22 cellular contexts compared by ENCODE assay signal in genomic region chr10:98478430-98479222, GRCh38. TPM values are rescaled to one million over a fixed set of nuclear protein-coding genes. Genes with fewer than 3 reads are reported as not detected.
A peak's percentile ranks its signal among the peaks of the same experiment; 100 is the strongest.
DNase-seq lines count a peak whose midpoint lies in the region; ATAC-seq, FAIRE-seq and TF ChIP-seq lines count a peak whose summit lies in the region.
"Had no signal": no experiment of that assay in that cellular context is flagged by ENCODE, and none has a peak within 500 bp of the region (broad histone marks: within the 10 kb centered on the region; RNA-seq: fewer than 3 reads in every experiment).

No MANE protein-coding gene starts in this region.

- H3K9me3 Mint-ChIP-seq in astrocyte (ENCODE audit: unreplicated experiment) = no peaks in the 10 kb centered on the region
- H3K9me3 Mint-ChIP-seq in activated CD8-positive, alpha-beta T cell treated with anti-CD3 and anti-CD28 coated beads for 36 hours = no peaks in the 10 kb centered on the region
- H3K9me3 Mint-ChIP-seq in activated T-helper 1 cell treated with anti-CD3 and anti-CD28 coated beads, Interleukin-12 subunit alpha, Interleukin-12 subunit beta, Interleukin-2, Interleukin-4 antibody, amounts not matched to agents 30 ng/mL and 10 ng/mL and 1 ng/mL, durations not matched to agents 14 hours and 24 hours and 36 hours = no peaks in the 10 kb centered on the region
- H3K9me3 Mint-ChIP-seq: central memory CD8-positive, alpha-beta T cell had no signal

- H3K23ac ChIP-seq in mesendoderm (ENCODE audit: low read length) = no peak overlapping the region

- no peaks in the 10 kb centered on the region for H3K36me3 Mint-ChIP-seq in astrocyte (ENCODE audit: low read depth, unreplicated experiment)
- no peaks in the 10 kb centered on the region for H3K36me3 Mint-ChIP-seq in activated CD8-positive, alpha-beta T cell treated with anti-CD3 and anti-CD28 coated beads for 36 hours (ENCODE audit: low read depth)
- no peaks in the 10 kb centered on the region for H3K36me3 Mint-ChIP-seq in activated T-helper 1 cell treated with anti-CD3 and anti-CD28 coated beads, Interleukin-12 subunit alpha, Interleukin-12 subunit beta, Interleukin-2, Interleukin-4 antibody, amounts not matched to agents 30 ng/mL and 10 ng/mL and 1 ng/mL, durations not matched to agents 14 hours and 24 hours and 36 hours (ENCODE audit: low read depth)

- H2BK15ac ChIP-seq in mesendoderm (replicated peaks; ENCODE audit: low read depth) = no peak overlapping the region

- H4K20me1 ChIP-seq in astrocyte (ENCODE audit: insufficient read depth, low read length) = no peaks in the 10 kb centered on the region

- H4K5ac ChIP-seq in mesendoderm (ENCODE audit: low read length) = no peak overlapping the region

- CTCF ChIA-PET in activated CD8-positive, alpha-beta T cell treated with anti-CD3 and anti-CD28 coated beads for 36 hours (lab: Charles Lee) = interaction anchor here (0.8 kb wide), 1 partner anchor 11 kb away, joined by 4 read pairs; no protein-coding TSS in a partner anchor

- H2BK120ac ChIP-seq in mesendoderm (ENCODE audit: low read depth, low read length) = no peak overlapping the region

- H3K79me1 ChIP-seq in mesendoderm (ENCODE audit: low read length) = no peaks in the 10 kb centered on the region

- peak overlapping the region; percentile 40 for H3K18ac ChIP-seq in mesendoderm (ENCODE audit: low read length)

- no CpG with 5 or more reads among the region's 6 CpGs for WGBS in mesendoderm (ENCODE audit: extremely low coverage, insufficient coverage, low lambda C conversion rate)

- no peak overlapping the region for H3K27ac ChIP-seq in astrocyte (ENCODE audit: low read depth, low read length)
- no peak overlapping the region for H3K27ac ChIP-seq in mesendoderm (ENCODE audit: low read depth, low read length)
- no peak overlapping the region for H3K27ac ChIP-seq in tibial artery
- H3K27ac ChIP-seq: prostate gland, skin epidermis had no signal

- H3K4me2 ChIP-seq in astrocyte (ENCODE audit: low read length) (no peak overlapping the region), mesendoderm (ENCODE audit: low read length) (no peak overlapping the region)

- FAIRE-seq in astrocyte (lab: Jason Lieb, UNC) = no peak
- FAIRE-seq: RCC 7860 had no signal

- no peak overlapping the region for H3K4ac ChIP-seq in mesendoderm (ENCODE audit: low read depth, low read length)

- H3K4me3 ChIP-seq in astrocyte (ENCODE audit: insufficient read depth, low read depth, low read length) = no peak overlapping the region
- no peak overlapping the region for H3K4me3 ChIP-seq in mesendoderm (ENCODE audit: low read length)
- H3K4me3 ChIP-seq in tibial artery = no peak overlapping the region
- H3K4me3 ChIP-seq: prostate gland, skin epidermis had no signal

- H3K4me3 Mint-ChIP-seq in astrocyte (ENCODE audit: unreplicated experiment) = no peak overlapping the region
- no peak overlapping the region for H3K4me3 Mint-ChIP-seq in activated CD8-positive, alpha-beta T cell treated with anti-CD3 and anti-CD28 coated beads for 36 hours
- no peak overlapping the region for H3K4me3 Mint-ChIP-seq in activated T-helper 1 cell treated with anti-CD3 and anti-CD28 coated beads, Interleukin-12 subunit alpha, Interleukin-12 subunit beta, Interleukin-2, Interleukin-4 antibody, amounts not matched to agents 30 ng/mL and 10 ng/mL and 1 ng/mL, durations not matched to agents 14 hours and 24 hours and 36 hours
- H3K4me3 Mint-ChIP-seq: central memory CD8-positive, alpha-beta T cell; endodermal cell; H9 had no signal

- H3K9ac ChIP-seq in astrocyte (ENCODE audit: low read length) = no peak overlapping the region
- H3K9ac ChIP-seq in mesendoderm (ENCODE audit: low read length) = no peak overlapping the region

- H3K56ac ChIP-seq in mesendoderm (ENCODE audit: low read length) = no peak overlapping the region

- H3K4me1 ChIP-seq in astrocyte (ENCODE audit: insufficient read depth, low read length) (no peaks in the 10 kb centered on the region), mesendoderm (ENCODE audit: control insufficient read depth, low read depth, low read length) (peaks cover 2% of the 10 kb centered on the region), tibial artery (no peaks in the 10 kb centered on the region)
- H3K4me1 ChIP-seq: prostate gland had no signal

- DNase-seq in EL = peak; percentile 58
- DNase-seq in astrocyte (ENCODE audit: low read depth) = no peak
- peak; percentile 79 for DNase-seq in mesendoderm
- DNase-seq in tibial artery = no peak
- DNase-seq in activated CD8-positive, alpha-beta T cell treated with anti-CD3 and anti-CD28 coated beads for 36 hours = no peak
- no peak for DNase-seq in activated T-helper 1 cell treated with anti-CD3 and anti-CD28 coated beads, Interleukin-12 subunit alpha, Interleukin-12 subunit beta, Interleukin-2, Interleukin-4 antibody, amounts not matched to agents 30 ng/mL and 10 ng/mL and 1 ng/mL, durations not matched to agents 14 hours and 24 hours and 36 hours (ENCODE audit: low spot score)
- DNase-seq: AML-193; amniotic stem cell; endodermal cell; H9; left cardiac atrium; midbrain; NCI-H146; NCI-H2227 treated with DMSO at 0.1 percent for 48 hours; stimulated activated CD4-positive, alpha-beta T cell treated with anti-CD3 and anti-CD28 coated beads, Interleukin-2, amount 100 ng/mL, for 48 hours; T1000 had no signal

- no peak overlapping the region for H4K8ac ChIP-seq in mesendoderm (ENCODE audit: low read depth, low read length)

- H3K27me3 ChIP-seq in astrocyte (ENCODE audit: insufficient read depth, low read length) (no peaks in the 10 kb centered on the region), mesendoderm (ENCODE audit: insufficient read depth, low read length, poor library complexity) (no peaks in the 10 kb centered on the region), tibial artery (no peaks in the 10 kb centered on the region)

- H3K79me2 ChIP-seq in astrocyte (ENCODE audit: insufficient read depth, low read length) (no peaks in the 10 kb centered on the region), mesendoderm (ENCODE audit: control insufficient read depth, insufficient read depth, low read length) (no peaks in the 10 kb centered on the region)

- POLR2A ChIA-PET in activated CD8-positive, alpha-beta T cell treated with anti-CD3 and anti-CD28 coated beads for 36 hours (lab: Charles Lee) = no interaction called here

- H3K27ac Mint-ChIP-seq in astrocyte (ENCODE audit: unreplicated experiment) = peak overlapping the region; percentile 93
- no peak overlapping the region for H3K27ac Mint-ChIP-seq in activated CD8-positive, alpha-beta T cell treated with anti-CD3 and anti-CD28 coated beads for 36 hours
- no peak overlapping the region for H3K27ac Mint-ChIP-seq in activated T-helper 1 cell treated with anti-CD3 and anti-CD28 coated beads, Interleukin-12 subunit alpha, Interleukin-12 subunit beta, Interleukin-2, Interleukin-4 antibody, amounts not matched to agents 30 ng/mL and 10 ng/mL and 1 ng/mL, durations not matched to agents 14 hours and 24 hours and 36 hours
- H3K27ac Mint-ChIP-seq: endodermal cell, H9 had no signal

- H3K9me3 ChIP-seq in astrocyte (ENCODE audit: insufficient read depth, low read depth, low read length) (no peaks in the 10 kb centered on the region), tibial artery (no peaks in the 10 kb centered on the region)
- H3K9me3 ChIP-seq: prostate gland had no signal

- H3K27me3 Mint-ChIP-seq in astrocyte (ENCODE audit: low read depth, unreplicated experiment) = no peaks in the 10 kb centered on the region
- H3K27me3 Mint-ChIP-seq in activated CD8-positive, alpha-beta T cell treated with anti-CD3 and anti-CD28 coated beads for 36 hours = no peaks in the 10 kb centered on the region
- H3K27me3 Mint-ChIP-seq in activated T-helper 1 cell treated with anti-CD3 and anti-CD28 coated beads, Interleukin-12 subunit alpha, Interleukin-12 subunit beta, Interleukin-2, Interleukin-4 antibody, amounts not matched to agents 30 ng/mL and 10 ng/mL and 1 ng/mL, durations not matched to agents 14 hours and 24 hours and 36 hours (ENCODE audit: insufficient read depth) = no peaks in the 10 kb centered on the region
- H3K27me3 Mint-ChIP-seq: central memory CD8-positive, alpha-beta T cell had no signal

- H3K36me3 ChIP-seq in astrocyte (ENCODE audit: insufficient read depth, low read length) (no peaks in the 10 kb centered on the region), mesendoderm (ENCODE audit: control insufficient read depth, insufficient read depth, low read length) (no peaks in the 10 kb centered on the region), tibial artery (no peaks in the 10 kb centered on the region)
- H3K36me3 ChIP-seq: prostate gland had no signal

- intact Hi-C loops in tibial artery (cut with DNase I; ENCODE audit: low total_unique reads) = no loop called here
- intact Hi-C loops in activated CD8-positive, alpha-beta T cell treated with anti-CD3 and anti-CD28 coated beads for 36 hours (cut with micrococcal nuclease) = no loop called here
- intact Hi-C loops in activated T-helper 1 cell treated with anti-CD3 and anti-CD28 coated beads, Interleukin-12 subunit alpha, Interleukin-12 subunit beta, Interleukin-2, Interleukin-4 antibody, amounts not matched to agents 30 ng/mL and 10 ng/mL and 1 ng/mL, durations not matched to agents 14 hours and 24 hours and 36 hours (cut with micrococcal nuclease) = no loop called here

- ATAC-seq in HG03280 (IDR thresholded peaks at IDR 0.05; ENCODE audit: unreplicated experiment) = peak; percentile 40
- no peak for ATAC-seq in activated CD8-positive, alpha-beta T cell treated with anti-CD3 and anti-CD28 coated beads for 36 hours
- ATAC-seq: activated CD4-positive, CD25-positive, alpha-beta regulatory T cell treated with anti-CD3 and anti-CD28 coated beads, Interleukin-2, amount 50 U/mL, for 24 hours; left cardiac atrium had no signal

- H2AK5ac ChIP-seq in mesendoderm (ENCODE audit: low read length) = no peak overlapping the region

- no peak overlapping the region for H2AFZ ChIP-seq in astrocyte (ENCODE audit: low read depth, low read length)

- H2BK5ac ChIP-seq in mesendoderm (ENCODE audit: low read length) = no peak overlapping the region

- no peak for TF ChIP-seq CTCF in astrocyte (IDR thresholded peaks at IDR 0.05; ENCODE audit: insufficient read depth, low read depth, low read length)
- no peak for TF ChIP-seq CTCF in tibial artery (IDR thresholded peaks at IDR 0.05)
- no peak for TF ChIP-seq CTCF in activated CD8-positive, alpha-beta T cell treated with anti-CD3 and anti-CD28 coated beads for 36 hours (IDR thresholded peaks at IDR 0.05)

- H3K4me1 Mint-ChIP-seq in astrocyte (ENCODE audit: low read depth, unreplicated experiment) = peaks cover 16% of the 10 kb centered on the region
- peaks cover 11% of the 10 kb centered on the region for H3K4me1 Mint-ChIP-seq in activated CD8-positive, alpha-beta T cell treated with anti-CD3 and anti-CD28 coated beads for 36 hours (ENCODE audit: low read depth)
- peaks cover 9% of the 10 kb centered on the region for H3K4me1 Mint-ChIP-seq in activated T-helper 1 cell treated with anti-CD3 and anti-CD28 coated beads, Interleukin-12 subunit alpha, Interleukin-12 subunit beta, Interleukin-2, Interleukin-4 antibody, amounts not matched to agents 30 ng/mL and 10 ng/mL and 1 ng/mL, durations not matched to agents 14 hours and 24 hours and 36 hours (ENCODE audit: low read depth)
- H3K4me1 Mint-ChIP-seq: endodermal cell had no signal

RNA-seq across cellular contexts. Expression of gene HPS1, which starts 31.9 kb away (rescaled TPM):
- 29.0 and 34.7 TPM in 2 replicates for total RNA-seq in astrocyte
- 22.7 TPM for polyA plus RNA-seq in mesendoderm (2013, experiment 1 of 2)
- polyA plus RNA-seq in mesendoderm (2013, experiment 2 of 2) = 24.9 TPM
- 10 to 100 TPM; 51.9 to 52.1 TPM for total RNA-seq in activated CD8-positive, alpha-beta T cell treated with anti-CD3 and anti-CD28 coated beads for 36 hours
- total RNA-seq in activated T-helper 1 cell treated with anti-CD3 and anti-CD28 coated beads, Interleukin-12 subunit alpha, Interleukin-12 subunit beta, Interleukin-2, Interleukin-4 antibody, amounts not matched to agents 30 ng/mL and 10 ng/mL and 1 ng/mL, durations not matched to agents 14 hours and 24 hours and 36 hours = 56.1 and 63.1 TPM in 2 replicates

Comparison
In these comparisons a context has a peak if more than half of its experiments do, and no peak if none do; other contexts are left out.
1. DNase-seq: peak in EL (single experiment) and mesendoderm (single experiment); none in astrocyte (single experiment), tibial artery (0 of 2), activated CD8-positive, alpha-beta T cell treated with anti-CD3 and anti-CD28 coated beads for 36 hours (single experiment) and activated T-helper 1 cell treated with anti-CD3 and anti-CD28 coated beads, Interleukin-12 subunit alpha, Interleukin-12 subunit beta, Interleukin-2, Interleukin-4 antibody, amounts not matched to agents 30 ng/mL and 10 ng/mL and 1 ng/mL, durations not matched to agents 14 hours and 24 hours and 36 hours (single experiment).